32 cellular contexts compared by ENCODE assay signal in the genomic region with DNA sequence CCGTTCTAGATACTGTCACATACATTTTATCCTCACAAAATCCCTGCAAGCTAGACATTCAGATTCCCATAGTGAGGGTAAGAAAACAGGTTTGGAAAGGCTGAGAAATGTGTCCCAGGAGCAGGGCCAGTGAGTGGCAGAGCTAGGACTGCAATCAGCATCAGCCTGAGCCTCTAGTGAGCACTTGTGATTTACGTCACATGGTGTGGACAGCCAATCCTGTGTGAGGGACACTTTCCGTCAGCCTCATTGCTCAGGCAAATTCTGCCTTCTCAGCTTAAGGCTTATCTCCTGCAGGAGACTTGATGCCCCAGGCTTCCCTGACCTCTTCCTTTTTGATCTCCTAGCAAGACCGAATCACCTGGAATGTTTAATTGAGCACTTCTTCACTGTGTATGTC.
"Had no signal": no experiment of that assay in that cellular context is flagged by ENCODE, and none has a peak within 500 bp of the region (broad histone marks: within the 10 kb centered on the region; RNA-seq: fewer than 3 reads in every experiment).

No MANE protein-coding gene starts in this region.

- H3K4me1 ChIP-seq: adrenal gland, body of pancreas, colonic mucosa, esophagus squamous epithelium, heart right ventricle, right lobe of liver had no signal

- DNase-seq: activated CD4-positive, alpha-beta T cell treated with anti-CD3 and anti-CD28 coated beads for 4 hours; activated CD4-positive, alpha-beta T cell treated with anti-CD3 and anti-CD28 coated beads, Interleukin-2, amount 50 U/mL, for 4 hours; activated CD4-positive, CD25-positive, alpha-beta regulatory T cell; activated CD8-positive, alpha-beta memory T cell treated with anti-CD3 and anti-CD28 coated beads for 24 hours; activated effector memory CD4-positive, alpha-beta T cell treated with anti-CD3 and anti-CD28 coated beads, Interleukin-2, amount 50 U/mL, for 16 hours; activated naive CD4-positive, alpha-beta T cell treated with anti-CD3 and anti-CD28 coated beads for 36 hours; activated naive CD8-positive, alpha-beta T cell treated with anti-CD3 and anti-CD28 coated beads for 36 hours; activated T-cell treated with anti-CD3 and anti-CD28 coated beads, Interleukin-2, amount 50 U/mL, for 1 hour; adrenal gland; aorta; body of pancreas; cerebellar nuclear complex; colonic mucosa; effector CD8-positive, alpha-beta T cell; esophagus squamous epithelium; foreskin melanocyte; heart right ventricle; left ventricle myocardium superior; nephron progenitor cell; ovary; right lobe of liver; stimulated activated CD4-positive, alpha-beta T cell treated with anti-CD3 and anti-CD28 coated beads, Interleukin-2, amount 100 ng/mL, for 48 hours; trophoblast cell had no signal

- H3K4me1 Mint-ChIP-seq: nephron progenitor cell had no signal

- H3K9me3 ChIP-seq: adrenal gland, body of pancreas, colonic mucosa, esophagus squamous epithelium, heart right ventricle, ovary, right lobe of liver, thoracic aorta had no signal

- H3K4me3 ChIP-seq: adrenal gland, body of pancreas, cardiac muscle cell, colonic mucosa, esophagus squamous epithelium, heart right ventricle, ovary, right lobe of liver, thoracic aorta had no signal

- H3K27ac Mint-ChIP-seq: activated naive CD4-positive, alpha-beta T cell treated with anti-CD3 and anti-CD28 coated beads for 36 hours; activated naive CD8-positive, alpha-beta T cell treated with anti-CD3 and anti-CD28 coated beads for 36 hours; activated T-helper 1 cell treated with anti-CD3 and anti-CD28 coated beads, Interleukin-12 subunit alpha, Interleukin-12 subunit beta, Interleukin-2, Interleukin-4 antibody, amounts not matched to agents 30 ng/mL and 10 ng/mL and 1 ng/mL, durations not matched to agents 14 hours and 24 hours and 36 hours; nephron progenitor cell; progenitor cell of endocrine pancreas; stimulated activated naive CD8-positive, alpha-beta T cell treated with anti-CD3 and anti-CD28 coated beads, Interleukin-15, Interleukin-2, amounts not matched to agents 100 ng/mL and 50 ng/mL, for 24 hours had no signal

- H3K4me3 Mint-ChIP-seq: activated naive CD4-positive, alpha-beta T cell treated with anti-CD3 and anti-CD28 coated beads for 36 hours; activated naive CD8-positive, alpha-beta T cell treated with anti-CD3 and anti-CD28 coated beads for 36 hours; activated T-helper 1 cell treated with anti-CD3 and anti-CD28 coated beads, Interleukin-12 subunit alpha, Interleukin-12 subunit beta, Interleukin-2, Interleukin-4 antibody, amounts not matched to agents 30 ng/mL and 10 ng/mL and 1 ng/mL, durations not matched to agents 14 hours and 24 hours and 36 hours; nephron progenitor cell; stimulated activated naive CD8-positive, alpha-beta T cell treated with anti-CD3 and anti-CD28 coated beads, Interleukin-15, Interleukin-2, amounts not matched to agents 100 ng/mL and 50 ng/mL, for 24 hours had no signal

- H3K36me3 ChIP-seq: adrenal gland, cardiac muscle cell, colonic mucosa, esophagus squamous epithelium, heart right ventricle, ovary, right lobe of liver, thoracic aorta had no signal

- H3K27me3 Mint-ChIP-seq: activated naive CD8-positive, alpha-beta T cell treated with anti-CD3 and anti-CD28 coated beads for 36 hours; progenitor cell of endocrine pancreas; stimulated activated naive CD8-positive, alpha-beta T cell treated with anti-CD3 and anti-CD28 coated beads, Interleukin-15, Interleukin-2, amounts not matched to agents 100 ng/mL and 50 ng/mL, for 24 hours had no signal

- ATAC-seq: body of pancreas, left ventricle myocardium superior, right lobe of liver had no signal

- H3K27me3 ChIP-seq: adrenal gland, body of pancreas, cardiac muscle cell, colonic mucosa, esophagus squamous epithelium, heart right ventricle, ovary, right lobe of liver had no signal

- FAIRE-seq: endometrium, islet of Langerhans, urothelium cell line had no signal

- H3K9me3 Mint-ChIP-seq: activated naive CD4-positive, alpha-beta T cell treated with anti-CD3 and anti-CD28 coated beads for 36 hours; activated naive CD8-positive, alpha-beta T cell treated with anti-CD3 and anti-CD28 coated beads for 36 hours; activated T-helper 1 cell treated with anti-CD3 and anti-CD28 coated beads, Interleukin-12 subunit alpha, Interleukin-12 subunit beta, Interleukin-2, Interleukin-4 antibody, amounts not matched to agents 30 ng/mL and 10 ng/mL and 1 ng/mL, durations not matched to agents 14 hours and 24 hours and 36 hours; nephron progenitor cell; stimulated activated naive CD8-positive, alpha-beta T cell treated with anti-CD3 and anti-CD28 coated beads, Interleukin-15, Interleukin-2, amounts not matched to agents 100 ng/mL and 50 ng/mL, for 24 hours had no signal

- H3K27ac ChIP-seq: adrenal gland, body of pancreas, cardiac muscle cell, colonic mucosa, epithelial cell of prostate, esophagus squamous epithelium, heart right ventricle, ovary, right lobe of liver, thoracic aorta had no signal
